ENCODE assay signal across 1 cellular context in genomic region chr1:103111926-103112325, GRCh38.
TF ChIP-seq lines count a peak whose summit lies in the region.

No MANE protein-coding gene starts in this region.

TF ChIP-seq in endothelial cell of umbilical vein, 7 proteins besides CTCF, POLR2A, EP300 and RAD21:
- TF ChIP-seq MAX (IDR thresholded peaks at IDR 0.05; ENCODE audit: insufficient read depth, insufficient read length), result no peak
- no peak for TF ChIP-seq FOS (IDR thresholded peaks at IDR 0.05; ENCODE audit: borderline replicate concordance, insufficient read depth, low read length)
- no peak for TF ChIP-seq GATA2 (IDR thresholded peaks at IDR 0.05; ENCODE audit: insufficient read depth, insufficient read length, low read depth, low read length)
- TF ChIP-seq JUN (IDR thresholded peaks at IDR 0.05; ENCODE audit: borderline replicate concordance, insufficient read depth, insufficient read length, low read depth), result no peak
- no peak for TF ChIP-seq EZH2 (IDR thresholded peaks at IDR 0.05; ENCODE audit: borderline replicate concordance, low read depth, low read length, severe bottlenecking)
- TF ChIP-seq POLR2AphosphoS5 (IDR thresholded peaks at IDR 0.05; ENCODE audit: insufficient read depth, low read depth, low read length), result no peak
- no peak for TF ChIP-seq MYC (IDR thresholded peaks at IDR 0.05; ENCODE audit: low read depth, low read length)
